Comparison of ENCODE assay signal across 7 cellular contexts in genomic region chr19:919157-920050, GRCh38. TPM values are rescaled to one million over a fixed set of nuclear protein-coding genes. Genes with fewer than 3 reads are reported as not detected.
DNase-seq lines count a peak whose midpoint lies in the region; ATAC-seq and TF ChIP-seq lines count a peak whose summit lies in the region.

No MANE protein-coding gene starts in this region.

- H3K27ac ChIP-seq in PC-9 (no peak overlapping the region), coronary artery (no peak overlapping the region)

- ATAC-seq in HG02970 (IDR thresholded peaks at IDR 0.05; ENCODE audit: low FRiP score, unreplicated experiment): peak; percentile 12
- ATAC-seq in stimulated activated memory B cell treated with anti-CD40 and anti-IgM and Interleukin-4, amounts not matched to agents 10 μg/mL and 1 μg/mL and 100 μg/mL, for 72 hours: peak; percentile 49
- ATAC-seq in HG02870 (IDR thresholded peaks at IDR 0.05; ENCODE audit: unreplicated experiment): no peak

- peaks cover 21% of the 10 kb centered on the region for H3K27me3 ChIP-seq in PC-9 (ENCODE audit: insufficient read depth, low read depth)

- H3K36me3 ChIP-seq in PC-9 (ENCODE audit: low read depth): no peaks in the 10 kb centered on the region

- CTCF ChIA-PET in PC-9 (lab: Charles Lee): no interaction called here

- H3K9me3 ChIP-seq in PC-9 (ENCODE audit: insufficient read depth, low read depth): no peaks in the 10 kb centered on the region

- no TSS peak for BruUV-seq in PC-9 (replicated peaks; lab: Mats Ljungman, UMichigan)

- POLR2A ChIA-PET in PC-9 (lab: Charles Lee; ENCODE audit: unreplicated experiment): interaction anchor here (0.5 kb wide), 1 partner anchor 68 kb away, joined by 9 read pairs; the partner anchor contains the start of gene ELANE

- peak overlapping the region; percentile 86 for H3K4me2 ChIP-seq in PC-9

- H3F3A ChIP-seq in PC-9 (ENCODE audit: insufficient read depth, low read depth): peaks cover 25% of the 10 kb centered on the region; the same call in 1 of the 2 replicates

- peak overlapping the region; percentile 68; the same call in 1 of the 2 replicates for H2AFZ ChIP-seq in PC-9

- peak overlapping the region; percentile 69 for H3K27ac Mint-ChIP-seq in stimulated activated memory B cell treated with anti-CD40 and anti-IgM and Interleukin-4, amounts not matched to agents 10 μg/mL and 1 μg/mL and 100 μg/mL, for 72 hours

- H3K9me3 Mint-ChIP-seq in stimulated activated memory B cell treated with anti-CD40 and anti-IgM and Interleukin-4, amounts not matched to agents 10 μg/mL and 1 μg/mL and 100 μg/mL, for 72 hours: no peaks in the 10 kb centered on the region

- no peaks in the 10 kb centered on the region for H3K9me2 ChIP-seq in PC-9 (ENCODE audit: insufficient read depth)

- H3K4me3 ChIP-seq in PC-9: peak overlapping the region; percentile 55
- peak overlapping the region; percentile 59 for H3K4me3 ChIP-seq in coronary artery

- peaks cover 45% of the 10 kb centered on the region for H3K4me1 Mint-ChIP-seq in stimulated activated memory B cell treated with anti-CD40 and anti-IgM and Interleukin-4, amounts not matched to agents 10 μg/mL and 1 μg/mL and 100 μg/mL, for 72 hours

- H3K4me1 ChIP-seq in PC-9 (replicated peaks; ENCODE audit: insufficient read depth): no peaks in the 10 kb centered on the region; the same call in 1 of the 2 replicates

- H3K4me3 Mint-ChIP-seq in stimulated activated memory B cell treated with anti-CD40 and anti-IgM and Interleukin-4, amounts not matched to agents 10 μg/mL and 1 μg/mL and 100 μg/mL, for 72 hours: peak overlapping the region; percentile 60

- no peaks in the 10 kb centered on the region for H3K27me3 Mint-ChIP-seq in stimulated activated memory B cell treated with anti-CD40 and anti-IgM and Interleukin-4, amounts not matched to agents 10 μg/mL and 1 μg/mL and 100 μg/mL, for 72 hours

- TF ChIP-seq CTCF in PC-9 (conservative IDR thresholded peaks at IDR 0.05): no peak
- no peak for TF ChIP-seq CTCF in coronary artery (IDR thresholded peaks at IDR 0.05)

- no peaks in the 10 kb centered on the region for H4K20me1 ChIP-seq in PC-9 (ENCODE audit: insufficient read depth)

- peak in 1 of 2 experiments; percentile 58 for DNase-seq in PC-9
- no peak for DNase-seq in coronary artery (ENCODE audit: low spot score)
- DNase-seq in inferior parietal cortex (ENCODE audit: extremely low spot score): no peak
- no peak for DNase-seq in HuH-7 (ENCODE audit: low spot score)

- intact Hi-C loops in PC-9 (cut with micrococcal nuclease; ENCODE audit: unreplicated experiment): loop anchor here (1.0 to 10.0 kb wide), 3 partner anchors 36 to 345 kb away; partner anchors contain the start of genes BSG and RNF126

- H3K36me3 Mint-ChIP-seq in stimulated activated memory B cell treated with anti-CD40 and anti-IgM and Interleukin-4, amounts not matched to agents 10 μg/mL and 1 μg/mL and 100 μg/mL, for 72 hours: no peaks in the 10 kb centered on the region

- H3K79me2 ChIP-seq in PC-9 (ENCODE audit: low read depth): no peaks in the 10 kb centered on the region

RNA-seq across cellular contexts. Expression of gene KISS1R, which starts 2.3 kb away (rescaled TPM):
- total RNA-seq in PC-9 (2021): not detected in 2 replicates

RNA-seq across cellular contexts. Expression of gene R3HDM4, which starts 6.4 kb away (rescaled TPM):
- total RNA-seq in PC-9 (2021): 55.8 and 57.5 TPM in 2 replicates

RNA-seq across cellular contexts. Expression of gene ARID3A, which starts 6.4 kb away (rescaled TPM):
- 9.2 and 10.7 TPM in 2 replicates for total RNA-seq in PC-9 (2021)

RNA-seq across cellular contexts. Expression of gene RNU6-9, which starts 26.1 kb away (rescaled TPM):
- total RNA-seq in PC-9 (2021): not detected in 2 replicates

RNA-seq across cellular contexts. Expression of gene MED16, which starts 26.4 kb away (rescaled TPM):
- 54.7 and 63.8 TPM in 2 replicates for total RNA-seq in PC-9 (2021)
